In genomic region chr1:205775015-205775716, GRCh38 we compare ENCODE assay signal across 1 cellular context.
TF ChIP-seq lines count a peak whose summit lies in the region.

Gene RAB29, minus strand, starts transcription at chr1:205775482. Its CDS starts 526 bp downstream, at chr1:205774956.

TF ChIP-seq in HepG2, 621 proteins besides CTCF, POLR2A, EP300 and RAD21 (continued from another document and continues in another):
- TF ChIP-seq PHF21A (CRISPR knock-in tag; IDR thresholded peaks at IDR 0.05) (no peak), MXD3 (CRISPR knock-in tag; IDR thresholded peaks at IDR 0.05) (peak; percentile 79; the same call in 1 of the 2 replicates), CAMTA2 (CRISPR knock-in tag; IDR thresholded peaks at IDR 0.05; ENCODE audit: borderline replicate concordance) (0 out of 2 replicates have a peak, but pooled peaks have one; percentile 76), LBX2 (CRISPR knock-in tag; IDR thresholded peaks at IDR 0.05; ENCODE audit: borderline replicate concordance) (no peak), SAFB2 (CRISPR knock-in tag; IDR thresholded peaks at IDR 0.05; ENCODE audit: borderline replicate concordance, low read depth) (no peak), DNMT1 (CRISPR knock-in tag; IDR thresholded peaks at IDR 0.05) (no peak), ZNF572 (CRISPR knock-in tag; IDR thresholded peaks at IDR 0.05) (no peak), ZNF281 (CRISPR knock-in tag; IDR thresholded peaks at IDR 0.05; ENCODE audit: borderline replicate concordance) (no peak), NR0B2 (CRISPR knock-in tag; IDR thresholded peaks at IDR 0.05) (no peak), MAFF (IDR thresholded peaks at IDR 0.05; ENCODE audit: low read depth, low read length) (no peak), ZNF235 (CRISPR knock-in tag; IDR thresholded peaks at IDR 0.05; ENCODE audit: borderline replicate concordance) (peak; percentile 71; the same call in 1 of the 2 replicates), ZNF784 (CRISPR knock-in tag; IDR thresholded peaks at IDR 0.05; ENCODE audit: borderline replicate concordance) (peak; percentile 79), KIAA2018 (CRISPR knock-in tag; IDR thresholded peaks at IDR 0.05; ENCODE audit: borderline replicate concordance) (no peak), RELA (CRISPR knock-in tag; IDR thresholded peaks at IDR 0.05) (no peak), SRF (IDR thresholded peaks at IDR 0.05; ENCODE audit: low read depth, low read length) (no peak), BORCS8-MEF2B (CRISPR knock-in tag; IDR thresholded peaks at IDR 0.05) (no peak), GFI1 (CRISPR knock-in tag; IDR thresholded peaks at IDR 0.05; ENCODE audit: borderline replicate concordance) (no peak), MATR3 (CRISPR knock-in tag; IDR thresholded peaks at IDR 0.05) (no peak), MZF1 (CRISPR knock-in tag; IDR thresholded peaks at IDR 0.05; ENCODE audit: borderline replicate concordance) (no peak), ZNF776 (CRISPR knock-in tag; IDR thresholded peaks at IDR 0.05) (no peak), PHF20 (CRISPR knock-in tag; IDR thresholded peaks at IDR 0.05) (no peak), ZBTB7B (CRISPR knock-in tag; IDR thresholded peaks at IDR 0.05) (peak; percentile 64; the same call in 1 of the 2 replicates), NKX3-1 (CRISPR knock-in tag; IDR thresholded peaks at IDR 0.05) (no peak), TCF7 (IDR thresholded peaks at IDR 0.05; ENCODE audit: low read depth) (no peak), ARID4A (CRISPR knock-in tag; IDR thresholded peaks at IDR 0.05; ENCODE audit: borderline replicate concordance) (peak; percentile 50; the same call in 1 of the 2 replicates), ZNF124 (CRISPR knock-in tag; IDR thresholded peaks at IDR 0.05) (peak; percentile 45; the same call in 1 of the 2 replicates), ZNF816 (CRISPR knock-in tag; IDR thresholded peaks at IDR 0.05; ENCODE audit: borderline replicate concordance) (no peak), KLF12 (CRISPR knock-in tag; IDR thresholded peaks at IDR 0.05; ENCODE audit: borderline replicate concordance) (no peak), NFIC (IDR thresholded peaks at IDR 0.05; ENCODE audit: low read length) (no peak), ZKSCAN5 (CRISPR knock-in tag; IDR thresholded peaks at IDR 0.05) (no peak), UBTF (CRISPR knock-in tag; IDR thresholded peaks at IDR 0.05) (peak; percentile 60), ZNF691 (CRISPR knock-in tag; IDR thresholded peaks at IDR 0.05; ENCODE audit: borderline replicate concordance, low read depth) (no peak), REL (CRISPR knock-in tag; conservative IDR thresholded peaks at IDR 0.05) (no peak), ZNF878 (CRISPR knock-in tag; IDR thresholded peaks at IDR 0.05) (no peak), HMG20B (CRISPR knock-in tag; conservative IDR thresholded peaks at IDR 0.05) (no peak), ZSCAN29 (CRISPR knock-in tag; conservative IDR thresholded peaks at IDR 0.05) (no peak), ZNF18 (CRISPR knock-in tag; IDR thresholded peaks at IDR 0.05; ENCODE audit: insufficient replicate concordance) (no peak)
